11 cellular contexts compared by ENCODE assay signal in genomic region chr14:71597955-71598659, GRCh38.
DNase-seq lines count a peak whose midpoint lies in the region; ATAC-seq lines count a peak whose summit lies in the region.
"Had no signal": no experiment of that assay in that cellular context is flagged by ENCODE, and none has a peak within 500 bp of the region (broad histone marks: within the 10 kb centered on the region; RNA-seq: fewer than 3 reads in every experiment).

No MANE protein-coding gene starts in this region.

- H3K4me3 Mint-ChIP-seq in activated naive CD4-positive, alpha-beta T cell treated with anti-CD3 and anti-CD28 coated beads, Interleukin-2, amount 10 ng/mL, durations not matched to agents 7 days and 5 days = no peak overlapping the region
- peak overlapping the region; percentile 12 to 17 for H3K4me3 Mint-ChIP-seq in stimulated activated naive CD8-positive, alpha-beta T cell treated with anti-CD3 and anti-CD28 coated beads, Interleukin-15, amount 100 ng/mL, for 72 hours

- no peak for DNase-seq in activated naive CD4-positive, alpha-beta T cell treated with anti-CD3 and anti-CD28 coated beads, Interleukin-2, amount 50 U/mL, for 72 hours (ENCODE audit: low spot score in 2 of 2)
- no peak for DNase-seq in activated naive CD4-positive, alpha-beta T cell treated with anti-CD3 and anti-CD28 coated beads, Interleukin-2, amount 10 ng/mL, durations not matched to agents 7 days and 5 days
- peak; percentile 2 for DNase-seq in SKM-1 (lab: John Stamatoyannopoulos, UW; ENCODE audit: unreplicated experiment)
- peak; percentile 20 to 38 for DNase-seq in stimulated activated naive CD8-positive, alpha-beta T cell treated with anti-CD3 and anti-CD28 coated beads, Interleukin-15, amount 100 ng/mL, for 72 hours
- no peak for DNase-seq in stimulated activated CD4-positive, alpha-beta T cell treated with anti-CD3 and anti-CD28 coated beads, Interleukin-4, amount 100 ng/mL, for 24 hours
- DNase-seq in COLO829 (ENCODE audit: low spot score) = no peak
- DNase-seq: erythroblast, NCI-H526 had no signal

- peak overlapping the region in 1 of 2 donors; percentile 26 for H3K27ac Mint-ChIP-seq in activated naive CD4-positive, alpha-beta T cell treated with anti-CD3 and anti-CD28 coated beads, Interleukin-2, amount 50 U/mL, for 72 hours
- no peak overlapping the region for H3K27ac Mint-ChIP-seq in activated naive CD4-positive, alpha-beta T cell treated with anti-CD3 and anti-CD28 coated beads, Interleukin-2, amount 10 ng/mL, durations not matched to agents 7 days and 5 days
- peak overlapping the region in 1 of 2 donors; percentile 44 for H3K27ac Mint-ChIP-seq in stimulated activated naive CD8-positive, alpha-beta T cell treated with anti-CD3 and anti-CD28 coated beads, Interleukin-15, amount 100 ng/mL, for 72 hours

- peaks cover 31 to 60% of the 10 kb centered on the region in 2 donors for H3K36me3 Mint-ChIP-seq in activated naive CD4-positive, alpha-beta T cell treated with anti-CD3 and anti-CD28 coated beads, Interleukin-2, amount 50 U/mL, for 72 hours
- peaks cover 47% of the 10 kb centered on the region for H3K36me3 Mint-ChIP-seq in activated naive CD4-positive, alpha-beta T cell treated with anti-CD3 and anti-CD28 coated beads, Interleukin-2, amount 10 ng/mL, durations not matched to agents 7 days and 5 days

- H3K4me1 Mint-ChIP-seq in activated naive CD4-positive, alpha-beta T cell treated with anti-CD3 and anti-CD28 coated beads, Interleukin-2, amount 10 ng/mL, durations not matched to agents 7 days and 5 days = peaks cover 43% of the 10 kb centered on the region
- H3K4me1 Mint-ChIP-seq in stimulated activated naive CD8-positive, alpha-beta T cell treated with anti-CD3 and anti-CD28 coated beads, Interleukin-15, amount 100 ng/mL, for 72 hours = peaks cover 55% of the 10 kb centered on the region

- no peaks in the 10 kb centered on the region for H3K27me3 Mint-ChIP-seq in activated naive CD4-positive, alpha-beta T cell treated with anti-CD3 and anti-CD28 coated beads, Interleukin-2, amount 10 ng/mL, durations not matched to agents 7 days and 5 days
- no peaks in the 10 kb centered on the region for H3K27me3 Mint-ChIP-seq in stimulated activated naive CD8-positive, alpha-beta T cell treated with anti-CD3 and anti-CD28 coated beads, Interleukin-15, amount 100 ng/mL, for 72 hours

- CTCF ChIA-PET in activated naive CD4-positive, alpha-beta T cell treated with anti-CD3 and anti-CD28 coated beads, Interleukin-2, amount 10 ng/mL, durations not matched to agents 7 days and 5 days (lab: Charles Lee) = interaction anchor here (0.8 kb wide), 1 partner anchor 14 kb away, joined by 4 read pairs; no protein-coding TSS in a partner anchor

- peaks cover 15 to 21% of the 10 kb centered on the region in 2 donors for H3K9me3 Mint-ChIP-seq in activated naive CD4-positive, alpha-beta T cell treated with anti-CD3 and anti-CD28 coated beads, Interleukin-2, amount 50 U/mL, for 72 hours
- H3K9me3 Mint-ChIP-seq in activated naive CD4-positive, alpha-beta T cell treated with anti-CD3 and anti-CD28 coated beads, Interleukin-2, amount 10 ng/mL, durations not matched to agents 7 days and 5 days = peaks cover 16% of the 10 kb centered on the region
- H3K9me3 Mint-ChIP-seq in stimulated activated naive CD8-positive, alpha-beta T cell treated with anti-CD3 and anti-CD28 coated beads, Interleukin-15, amount 100 ng/mL, for 72 hours = peaks cover 16 to 18% of the 10 kb centered on the region in 2 donors

- ATAC-seq in activated naive CD4-positive, alpha-beta T cell treated with anti-CD3 and anti-CD28 coated beads, Interleukin-2, amount 50 U/mL, for 72 hours = peak; percentile 65 to 77
- ATAC-seq in HG03097 (IDR thresholded peaks at IDR 0.05; ENCODE audit: low FRiP score, unreplicated experiment) (peak; percentile 77), HG03280 (IDR thresholded peaks at IDR 0.05; ENCODE audit: unreplicated experiment) (no peak)
- peak; percentile 93 for ATAC-seq in stimulated activated naive CD8-positive, alpha-beta T cell treated with anti-CD3 and anti-CD28 coated beads, Interleukin-15, amount 100 ng/mL, for 72 hours
- ATAC-seq: HCT116 had no signal

Comparison
In these comparisons a context has a peak if more than half of its experiments do, and no peak if none do; other contexts are left out.
1. DNase-seq: peak in SKM-1 (single experiment) and stimulated activated naive CD8-positive, alpha-beta T cell treated with anti-CD3 and anti-CD28 coated beads, Interleukin-15, amount 100 ng/mL, for 72 hours (2 of 2); none in activated naive CD4-positive, alpha-beta T cell treated with anti-CD3 and anti-CD28 coated beads, Interleukin-2, amount 50 U/mL, for 72 hours (0 of 2), activated naive CD4-positive, alpha-beta T cell treated with anti-CD3 and anti-CD28 coated beads, Interleukin-2, amount 10 ng/mL, durations not matched to agents 7 days and 5 days (single experiment), stimulated activated CD4-positive, alpha-beta T cell treated with anti-CD3 and anti-CD28 coated beads, Interleukin-4, amount 100 ng/mL, for 24 hours (single experiment) and COLO829 (single experiment).